ENCODE assay signal across 1 cellular context in the genomic region with DNA sequence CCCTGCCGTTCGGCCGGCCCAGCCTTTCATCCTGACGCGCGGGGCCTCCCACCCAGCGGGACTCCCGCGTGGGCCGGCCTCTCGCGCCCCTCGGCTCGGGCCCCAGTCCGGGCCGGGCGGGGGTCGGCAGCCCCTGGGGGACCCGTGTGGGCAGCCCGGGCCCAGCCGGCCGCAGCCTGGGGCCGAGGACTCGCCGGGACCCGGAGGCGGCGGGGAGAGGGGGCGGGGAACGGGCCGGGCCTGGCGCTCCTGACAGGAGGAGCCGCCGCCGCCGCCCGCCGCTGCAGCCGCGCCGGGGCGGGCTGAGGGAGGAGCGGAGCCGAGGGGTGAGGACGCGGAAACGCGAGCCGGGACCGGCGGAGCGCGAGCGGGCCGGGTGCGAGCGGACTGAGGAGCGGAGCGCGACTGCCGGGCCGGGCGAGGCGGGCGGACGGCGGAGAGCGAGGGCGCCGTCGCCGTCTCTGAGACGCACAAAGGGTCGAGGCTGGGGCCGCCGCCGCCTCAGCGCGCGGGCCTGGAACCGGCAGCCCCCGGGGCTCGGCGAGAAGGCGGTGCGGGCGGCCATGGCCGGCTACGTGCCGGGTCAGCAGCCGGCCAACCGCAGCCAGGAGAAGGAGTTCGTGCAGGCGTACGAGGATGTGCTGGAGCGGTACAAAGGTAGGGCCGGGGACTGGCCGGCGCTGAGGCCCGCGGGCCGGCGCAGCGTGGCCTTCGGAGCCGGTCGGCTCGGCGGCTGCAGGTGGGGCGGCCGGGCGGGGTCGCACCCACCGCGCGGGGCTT.
TF ChIP-seq lines count a peak whose summit lies in the region.

No MANE protein-coding gene starts in this region.

TF ChIP-seq in HCT116, 20 proteins besides CTCF, POLR2A, EP300 and RAD21 (continued from another document):
- TF ChIP-seq, protein P1, sequence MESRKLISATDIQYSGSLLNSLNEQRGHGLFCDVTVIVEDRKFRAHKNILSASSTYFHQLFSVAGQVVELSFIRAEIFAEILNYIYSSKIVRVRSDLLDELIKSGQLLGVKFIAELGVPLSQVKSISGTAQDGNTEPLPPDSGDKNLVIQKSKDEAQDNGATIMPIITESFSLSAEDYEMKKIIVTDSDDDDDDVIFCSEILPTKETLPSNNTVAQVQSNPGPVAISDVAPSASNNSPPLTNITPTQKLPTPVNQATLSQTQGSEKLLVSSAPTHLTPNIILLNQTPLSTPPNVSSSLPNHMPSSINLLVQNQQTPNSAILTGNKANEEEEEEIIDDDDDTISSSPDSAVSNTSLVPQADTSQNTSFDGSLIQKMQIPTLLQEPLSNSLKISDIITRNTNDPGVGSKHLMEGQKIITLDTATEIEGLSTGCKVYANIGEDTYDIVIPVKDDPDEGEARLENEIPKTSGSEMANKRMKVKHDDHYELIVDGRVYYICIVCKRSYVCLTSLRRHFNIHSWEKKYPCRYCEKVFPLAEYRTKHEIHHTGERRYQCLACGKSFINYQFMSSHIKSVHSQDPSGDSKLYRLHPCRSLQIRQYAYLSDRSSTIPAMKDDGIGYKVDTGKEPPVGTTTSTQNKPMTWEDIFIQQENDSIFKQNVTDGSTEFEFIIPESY (IDR thresholded peaks at IDR 0.05; ENCODE audit: extremely low read depth, insufficient replicate concordance, low read length): no peak
- TF ChIP-seq TCF7L2 (IDR thresholded peaks at IDR 0.05; ENCODE audit: borderline replicate concordance, extremely low read depth, insufficient read depth, insufficient read length) (peak; percentile 70), ZFX (IDR thresholded peaks at IDR 0.05) (peak; percentile 92), POLR2AphosphoS5 (IDR thresholded peaks at IDR 0.05; ENCODE audit: low read depth, low read length) (peak; percentile 56), EZH2 (IDR thresholded peaks at IDR 0.05) (no peak), SP1 (IDR thresholded peaks at IDR 0.05; ENCODE audit: low read depth) (no peak)
- TF ChIP-seq, protein P2, sequence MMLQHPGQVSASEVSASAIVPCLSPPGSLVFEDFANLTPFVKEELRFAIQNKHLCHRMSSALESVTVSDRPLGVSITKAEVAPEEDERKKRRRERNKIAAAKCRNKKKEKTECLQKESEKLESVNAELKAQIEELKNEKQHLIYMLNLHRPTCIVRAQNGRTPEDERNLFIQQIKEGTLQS (IDR thresholded peaks at IDR 0.05): no peak
